In genomic region chr3:50365080-50365841, GRCh38 we compare ENCODE assay signal across 1 cellular context.
TF ChIP-seq lines count a peak whose summit lies in the region.

No MANE protein-coding gene starts in this region.

TF ChIP-seq in H1, 55 proteins besides CTCF, POLR2A, EP300 and RAD21:
- TF ChIP-seq BRCA1 (IDR thresholded peaks at IDR 0.05; ENCODE audit: low read depth, low read length) (no peak; the same call in 1 of the 2 replicates), E2F6 (IDR thresholded peaks at IDR 0.05) (peak; percentile 46; the same call in 1 of the 2 replicates), CEBPB (IDR thresholded peaks at IDR 0.05; ENCODE audit: low read depth, low read length) (no peak), CREB1 (IDR thresholded peaks at IDR 0.05) (peak; percentile 75), CHD2 (IDR thresholded peaks at IDR 0.05; ENCODE audit: low read length) (peak; percentile 40; the same call in 1 of the 2 replicates), TAF1 (IDR thresholded peaks at IDR 0.05; ENCODE audit: low read depth, low read length) (peak; percentile 46; the same call in 1 of the 2 replicates), PHF8 (conservative IDR thresholded peaks at IDR 0.05; ENCODE audit: low read depth, low read length) (no peak), KDM4A (IDR thresholded peaks at IDR 0.05; ENCODE audit: low read depth, low read length, severe bottlenecking) (peak; percentile 72)
